Comparison of ENCODE assay signal across 16 cellular contexts in genomic region chr14:81772391-81772790, GRCh38.
"Had no signal": no experiment of that assay in that cellular context is flagged by ENCODE, and none has a peak within 500 bp of the region (broad histone marks: within the 10 kb centered on the region; RNA-seq: fewer than 3 reads in every experiment).

No MANE protein-coding gene starts in this region.

- DNase-seq: activated B cell treated with CpG ODN at 0.5 μM for 24 hours; activated CD4-positive, alpha-beta T cell treated with anti-CD3 and anti-CD28 coated beads for 48 hours; activated CD8-positive, alpha-beta memory T cell treated with anti-CD3 and anti-CD28 coated beads, Interleukin-2, amount 50 U/mL, for 4 hours; activated CD8-positive, alpha-beta T cell treated with anti-CD3 and anti-CD28 coated beads, Interleukin-2, amount 10 ng/mL, durations not matched to agents 7 days and 5 days; activated gamma-delta T cell; activated T-cell treated with anti-CD3 and anti-CD28 coated beads, Interleukin-2, amount 50 U/mL, for 48 hours; left ventricle myocardium inferior; mesenchymal stem cell; naive thymus-derived CD8-positive, alpha-beta T cell; posterior cingulate gyrus; stimulated activated naive B cell treated with anti-CD40 and anti-IgM and Interleukin-4, amounts not matched to agents 10 μg/mL and 1 μg/mL and 100 μg/mL, for 72 hours; thyroid gland had no signal

- H3K9me3 Mint-ChIP-seq: activated B cell treated with CpG ODN at 0.5 μM for 24 hours had no signal

- ATAC-seq: activated CD8-positive, alpha-beta T cell treated with anti-CD3 and anti-CD28 coated beads, Interleukin-2, amount 10 ng/mL, durations not matched to agents 7 days and 5 days; activated naive CD4-positive, alpha-beta T cell treated with anti-CD3 and anti-CD28 coated beads, Interleukin-2, amount 50 U/mL, for 72 hours; esophagus mucosa; naive thymus-derived CD8-positive, alpha-beta T cell; stimulated activated naive B cell treated with anti-CD40 and anti-IgM and Interleukin-4, amounts not matched to agents 10 μg/mL and 1 μg/mL and 100 μg/mL, for 72 hours had no signal

- H3K36me3 Mint-ChIP-seq: activated naive CD4-positive, alpha-beta T cell treated with anti-CD3 and anti-CD28 coated beads, Interleukin-2, amount 50 U/mL, for 72 hours; naive thymus-derived CD8-positive, alpha-beta T cell; stimulated activated naive B cell treated with anti-CD40 and anti-IgM and Interleukin-4, amounts not matched to agents 10 μg/mL and 1 μg/mL and 100 μg/mL, for 72 hours had no signal

- H3K27me3 ChIP-seq: cardiac muscle cell, hepatocyte, thyroid gland had no signal

- H3K27me3 Mint-ChIP-seq: activated B cell treated with CpG ODN at 0.5 μM for 24 hours; stimulated activated naive B cell treated with anti-CD40 and anti-IgM and Interleukin-4, amounts not matched to agents 10 μg/mL and 1 μg/mL and 100 μg/mL, for 72 hours had no signal

- H3K4me3 ChIP-seq: cardiac muscle cell, hepatocyte, left ventricle myocardium inferior, thyroid gland had no signal

- H3K27ac Mint-ChIP-seq: activated B cell treated with CpG ODN at 0.5 μM for 24 hours; activated CD8-positive, alpha-beta T cell treated with anti-CD3 and anti-CD28 coated beads, Interleukin-2, amount 10 ng/mL, durations not matched to agents 7 days and 5 days; activated naive CD4-positive, alpha-beta T cell treated with anti-CD3 and anti-CD28 coated beads, Interleukin-2, amount 50 U/mL, for 72 hours; naive thymus-derived CD8-positive, alpha-beta T cell; stimulated activated naive B cell treated with anti-CD40 and anti-IgM and Interleukin-4, amounts not matched to agents 10 μg/mL and 1 μg/mL and 100 μg/mL, for 72 hours had no signal

- H3K27ac ChIP-seq: cardiac muscle cell, hepatocyte, left ventricle myocardium inferior, thyroid gland had no signal

- H3K4me1 Mint-ChIP-seq: activated B cell treated with CpG ODN at 0.5 μM for 24 hours; naive thymus-derived CD8-positive, alpha-beta T cell; stimulated activated naive B cell treated with anti-CD40 and anti-IgM and Interleukin-4, amounts not matched to agents 10 μg/mL and 1 μg/mL and 100 μg/mL, for 72 hours had no signal

- H3K4me3 Mint-ChIP-seq: activated B cell treated with CpG ODN at 0.5 μM for 24 hours; activated CD8-positive, alpha-beta T cell treated with anti-CD3 and anti-CD28 coated beads, Interleukin-2, amount 10 ng/mL, durations not matched to agents 7 days and 5 days; naive thymus-derived CD8-positive, alpha-beta T cell; stimulated activated naive B cell treated with anti-CD40 and anti-IgM and Interleukin-4, amounts not matched to agents 10 μg/mL and 1 μg/mL and 100 μg/mL, for 72 hours had no signal
